1 cellular context compared by ENCODE assay signal in the genomic region with DNA sequence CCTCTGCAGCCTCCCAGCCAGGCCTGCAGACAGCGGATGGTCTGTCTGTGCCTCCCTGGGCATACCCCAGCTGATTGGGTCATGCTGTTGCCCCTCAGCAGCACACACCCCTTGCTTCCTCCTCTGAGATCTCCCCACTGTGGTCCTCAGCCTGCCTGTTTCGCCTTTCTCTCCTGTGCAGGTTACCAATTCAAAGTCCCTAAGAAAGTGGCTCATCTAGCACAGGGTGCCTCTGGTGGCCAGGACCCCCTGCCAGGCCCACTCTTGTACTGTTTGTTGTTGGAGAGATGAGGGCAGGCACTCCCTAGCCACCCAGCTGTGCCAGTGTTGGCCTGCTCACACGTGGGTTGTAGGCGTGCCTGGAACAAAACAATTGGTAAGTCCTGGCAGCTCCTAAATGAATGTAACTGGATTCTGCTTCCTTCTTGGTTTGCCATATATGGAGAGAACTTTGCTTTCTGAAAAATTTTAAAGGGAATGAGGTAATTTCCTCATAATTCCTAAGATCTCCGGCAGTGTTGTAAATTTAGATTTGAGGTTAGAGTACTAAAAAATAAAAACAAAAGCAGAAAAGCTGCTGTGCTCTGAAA.
TF ChIP-seq lines count a peak whose summit lies in the region.

No MANE protein-coding gene starts in this region.

TF ChIP-seq in WTC11, 78 proteins besides CTCF, POLR2A, EP300 and RAD21 (continued from another document):
- TF ChIP-seq AFF4 (CRISPR knock-in tag; IDR thresholded peaks at IDR 0.05; ENCODE audit: borderline replicate concordance) (0 out of 2 replicates have a peak, but pooled peaks have one; percentile 39), ESRRA (CRISPR knock-in tag; IDR thresholded peaks at IDR 0.05; ENCODE audit: borderline replicate concordance) (no peak), ZNF423 (CRISPR knock-in tag; IDR thresholded peaks at IDR 0.05) (peak; percentile 64; the same call in 1 of the 2 replicates), SMAD4 (CRISPR knock-in tag; IDR thresholded peaks at IDR 0.05) (no peak), SOX15 (CRISPR knock-in tag; IDR thresholded peaks at IDR 0.05) (no peak)
- TF ChIP-seq, protein P1, sequence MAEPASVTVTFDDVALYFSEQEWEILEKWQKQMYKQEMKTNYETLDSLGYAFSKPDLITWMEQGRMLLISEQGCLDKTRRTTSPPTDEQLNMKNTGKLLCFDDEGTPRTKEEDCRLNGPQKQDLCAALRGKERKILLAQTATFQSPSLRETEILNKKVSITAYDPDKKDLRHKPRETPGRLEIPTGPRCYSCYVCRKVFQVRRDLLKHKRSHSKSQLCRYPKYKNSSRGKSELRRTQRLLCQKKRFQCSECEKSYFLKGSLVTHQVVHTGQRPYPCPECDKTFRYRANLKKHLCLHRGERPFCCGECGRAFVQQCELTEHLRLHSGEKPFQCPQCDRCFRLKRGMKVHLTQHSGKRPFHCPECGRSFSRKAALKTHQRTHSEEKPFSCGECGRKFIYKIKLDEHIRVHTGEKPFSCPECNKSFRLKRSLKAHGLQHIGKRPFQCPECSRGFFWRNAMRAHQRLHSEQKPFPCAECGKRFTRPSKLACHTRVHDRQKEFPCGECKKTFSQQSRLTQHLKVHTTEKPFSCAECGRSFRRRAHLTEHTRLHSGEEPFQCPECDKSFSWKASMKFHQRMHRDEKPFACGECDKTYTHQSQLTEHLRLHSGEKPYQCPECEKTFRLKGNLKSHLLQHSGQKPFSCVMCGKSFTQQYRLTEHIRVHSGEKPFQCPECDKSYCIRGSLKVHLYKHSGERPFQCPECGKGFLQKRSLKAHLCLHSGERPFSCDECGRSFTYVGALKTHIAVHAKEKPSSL (CRISPR knock-in tag; conservative IDR thresholded peaks at IDR 0.05): no peak
- TF ChIP-seq, protein P2, sequence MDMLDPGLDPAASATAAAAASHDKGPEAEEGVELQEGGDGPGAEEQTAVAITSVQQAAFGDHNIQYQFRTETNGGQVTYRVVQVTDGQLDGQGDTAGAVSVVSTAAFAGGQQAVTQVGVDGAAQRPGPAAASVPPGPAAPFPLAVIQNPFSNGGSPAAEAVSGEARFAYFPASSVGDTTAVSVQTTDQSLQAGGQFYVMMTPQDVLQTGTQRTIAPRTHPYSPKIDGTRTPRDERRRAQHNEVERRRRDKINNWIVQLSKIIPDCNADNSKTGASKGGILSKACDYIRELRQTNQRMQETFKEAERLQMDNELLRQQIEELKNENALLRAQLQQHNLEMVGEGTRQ (CRISPR knock-in tag; IDR thresholded peaks at IDR 0.05): peak; percentile 42; the same call in 1 of the 2 replicates
- TF ChIP-seq, protein P3, sequence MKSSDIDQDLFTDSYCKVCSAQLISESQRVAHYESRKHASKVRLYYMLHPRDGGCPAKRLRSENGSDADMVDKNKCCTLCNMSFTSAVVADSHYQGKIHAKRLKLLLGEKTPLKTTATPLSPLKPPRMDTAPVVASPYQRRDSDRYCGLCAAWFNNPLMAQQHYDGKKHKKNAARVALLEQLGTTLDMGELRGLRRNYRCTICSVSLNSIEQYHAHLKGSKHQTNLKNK (CRISPR knock-in tag; IDR thresholded peaks at IDR 0.05): no peak
